Comparison of ENCODE assay signal across 13 cellular contexts in genomic region chr19:54575205-54575604, GRCh38. TPM values are rescaled to one million over a fixed set of nuclear protein-coding genes. Genes with fewer than 3 reads are reported as not detected.
"Had no signal": no experiment of that assay in that cellular context is flagged by ENCODE, and none has a peak within 500 bp of the region (broad histone marks: within the 10 kb centered on the region; RNA-seq: fewer than 3 reads in every experiment).

No MANE protein-coding gene starts in this region.

RNA-seq across cellular contexts. Expression of gene LILRA2, which starts 1.6 kb away (rescaled TPM):
- total RNA-seq: activated CD4-positive, alpha-beta memory T cell treated with anti-CD3 and anti-CD28 coated beads, Interleukin-2, amount 10 ng/mL, durations not matched to agents 7 days and 5 days; activated CD4-positive, alpha-beta T cell treated with anti-CD3 and anti-CD28 coated beads for 36 hours; activated CD4-positive, alpha-beta T cell treated with anti-CD3 and anti-CD28 coated beads, Interleukin-2, amount 10 ng/mL, durations not matched to agents 7 days and 5 days; activated CD8-positive, alpha-beta T cell treated with anti-CD3 and anti-CD28 coated beads, Interleukin-2, amount 10 ng/mL, durations not matched to agents 7 days and 5 days; activated T-helper 2 cell treated with anti-CD3 and anti-CD28 coated beads, Interferon-gamma antibody, Interleukin-2, Interleukin-4, amounts not matched to agents 10 μg/mL and 5 μg/mL and 100 μg/mL, durations not matched to agents 14 hours and 24 hours and 36 hours; ascending aorta; bronchial epithelial cell; cardiac muscle cell; T-helper 2 cell treated with Interferon-gamma antibody and Interleukin-4, amounts not matched to agents 100 ng/mL and 5 ng/mL, for 36 hours; WTC11 had no signal
- polyA plus RNA-seq: cardiac muscle cell had no signal

RNA-seq across cellular contexts. Expression of gene LILRA1, which starts 18.2 kb away (rescaled TPM):
- total RNA-seq: activated CD4-positive, alpha-beta memory T cell treated with anti-CD3 and anti-CD28 coated beads, Interleukin-2, amount 10 ng/mL, durations not matched to agents 7 days and 5 days; activated CD4-positive, alpha-beta T cell treated with anti-CD3 and anti-CD28 coated beads for 36 hours; activated CD4-positive, alpha-beta T cell treated with anti-CD3 and anti-CD28 coated beads, Interleukin-2, amount 10 ng/mL, durations not matched to agents 7 days and 5 days; activated CD8-positive, alpha-beta memory T cell treated with anti-CD3 and anti-CD28 coated beads, Interleukin-2, amount 10 ng/mL, durations not matched to agents 7 days and 5 days; activated CD8-positive, alpha-beta T cell treated with anti-CD3 and anti-CD28 coated beads, Interleukin-2, amount 10 ng/mL, durations not matched to agents 7 days and 5 days; activated naive CD8-positive, alpha-beta T cell treated with anti-CD3 and anti-CD28 coated beads, Interleukin-2, amount 10 ng/mL, durations not matched to agents 7 days and 5 days; activated T-helper 2 cell treated with anti-CD3 and anti-CD28 coated beads, Interferon-gamma antibody, Interleukin-2, Interleukin-4, amounts not matched to agents 10 μg/mL and 5 μg/mL and 100 μg/mL, durations not matched to agents 14 hours and 24 hours and 36 hours; ascending aorta; bronchial epithelial cell; cardiac muscle cell; T-helper 1 cell treated with Interleukin-12 subunit alpha and Interleukin-12 subunit beta and Interleukin-4 antibody, amounts not matched to agents 30 ng/mL and 1 ng/mL, for 36 hours; T-helper 2 cell treated with Interferon-gamma antibody and Interleukin-4, amounts not matched to agents 100 ng/mL and 5 ng/mL, for 36 hours; WTC11 had no signal
- polyA plus RNA-seq: cardiac muscle cell had no signal

RNA-seq across cellular contexts. Expression of gene LILRB1, which starts 55.1 kb away (rescaled TPM):
- total RNA-seq: activated CD4-positive, alpha-beta T cell treated with anti-CD3 and anti-CD28 coated beads for 36 hours; activated CD4-positive, alpha-beta T cell treated with anti-CD3 and anti-CD28 coated beads, Interleukin-2, amount 10 ng/mL, durations not matched to agents 7 days and 5 days; activated T-helper 2 cell treated with anti-CD3 and anti-CD28 coated beads, Interferon-gamma antibody, Interleukin-2, Interleukin-4, amounts not matched to agents 10 μg/mL and 5 μg/mL and 100 μg/mL, durations not matched to agents 14 hours and 24 hours and 36 hours; bronchial epithelial cell; cardiac muscle cell; T-helper 1 cell treated with Interleukin-12 subunit alpha and Interleukin-12 subunit beta and Interleukin-4 antibody, amounts not matched to agents 30 ng/mL and 1 ng/mL, for 36 hours; WTC11 had no signal
- polyA plus RNA-seq: cardiac muscle cell had no signal
